12 cellular contexts compared by ENCODE assay signal in the genomic region with DNA sequence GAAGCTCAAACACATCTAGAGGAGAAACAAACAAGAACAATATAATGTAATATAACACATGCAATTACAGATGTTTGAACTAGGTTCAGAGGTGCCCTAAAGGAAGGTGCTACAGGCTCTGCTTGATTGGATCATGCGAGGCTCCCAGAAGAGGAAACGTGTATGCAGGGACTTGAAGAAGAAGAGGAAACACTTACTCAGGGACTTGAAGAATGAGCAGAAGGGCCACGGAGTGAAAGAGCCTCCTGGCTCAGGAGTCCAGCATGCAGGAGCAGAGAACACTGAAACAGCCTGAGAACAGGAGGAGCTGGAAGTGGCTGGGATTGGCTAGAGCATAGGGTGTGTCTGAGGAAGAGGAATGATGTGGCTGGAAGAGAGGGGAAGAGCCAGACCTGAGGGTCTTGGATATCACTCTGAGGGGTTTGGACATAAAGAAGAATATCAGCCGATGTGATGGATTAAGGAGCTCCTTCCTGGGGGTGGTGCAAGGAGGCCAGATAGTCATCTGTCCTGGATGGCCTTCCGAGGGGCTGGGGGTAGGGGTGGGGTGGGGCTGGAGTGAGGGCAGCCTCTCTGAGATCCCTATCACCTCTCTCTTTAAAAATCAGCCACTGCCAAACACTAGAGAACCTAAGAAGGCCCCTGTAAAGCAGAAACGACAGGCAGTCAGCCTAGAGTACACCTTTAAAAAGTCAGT. TPM values are rescaled to one million over a fixed set of nuclear protein-coding genes. Genes with fewer than 3 reads are reported as not detected.
A peak's percentile ranks its signal among the peaks of the same experiment; 100 is the strongest.
DNase-seq lines count a peak whose midpoint lies in the region; ATAC-seq and TF ChIP-seq lines count a peak whose summit lies in the region.
"Had no signal": no experiment of that assay in that cellular context is flagged by ENCODE, and none has a peak within 500 bp of the region (broad histone marks: within the 10 kb centered on the region; RNA-seq: fewer than 3 reads in every experiment).

No MANE protein-coding gene starts in this region.

- peaks cover 3% of the 10 kb centered on the region for H3K79me2 ChIP-seq in hepatocyte
- H3K79me2 ChIP-seq: parathyroid adenoma had no signal

- DNase-seq in heart right ventricle: no peak
- DNase-seq in Right ventricle myocardium inferior (ENCODE audit: missing footprints): no peak
- no peak for DNase-seq in lower lobe of right lung
- DNase-seq in upper lobe of left lung: peak in 1 of 2 donors; percentile 41
- no peak for DNase-seq in NCI-H748 (lab: John Stamatoyannopoulos, UW; ENCODE audit: unreplicated experiment)
- no peak for DNase-seq in hepatocyte (ENCODE audit: low spot score)
- DNase-seq: activated effector memory CD4-positive, alpha-beta T cell treated with anti-CD3 and anti-CD28 coated beads, Interleukin-2, amount 50 U/mL, for 16 hours; colonic mucosa; uterus had no signal

- WGBS in heart right ventricle, 2 donors: 44 to 57% methylated on average over 6 of the region's 6 CpGs
- 17 to 29% methylated on average over 6 of the region's 6 CpGs for WGBS in upper lobe of left lung, 2 donors
- WGBS in hepatocyte (ENCODE audit: low lambda C conversion rate, missing lambda C conversion rate): 47% methylated on average over 6 of the region's 6 CpGs

- H3K4me3 ChIP-seq in heart right ventricle (no peak overlapping the region), lower lobe of right lung (no peak overlapping the region), upper lobe of left lung (no peak overlapping the region), hepatocyte (no peak overlapping the region)
- H3K4me3 ChIP-seq: colonic mucosa, uterus had no signal

- TF ChIP-seq CTCF in heart right ventricle (IDR thresholded peaks at IDR 0.05) (no peak), VCaP (conservative IDR thresholded peaks at IDR 0.05) (no peak), lower lobe of right lung (IDR thresholded peaks at IDR 0.05) (no peak), upper lobe of left lung (IDR thresholded peaks at IDR 0.05) (no peak), hepatocyte (IDR thresholded peaks at IDR 0.05; ENCODE audit: poor library complexity) (no peak)

- no peaks in the 10 kb centered on the region for H3K9me2 ChIP-seq in hepatocyte (replicated peaks; ENCODE audit: insufficient read depth)

- no peaks in the 10 kb centered on the region for H3K27me3 ChIP-seq in heart right ventricle
- H3K27me3 ChIP-seq in lower lobe of right lung (ENCODE audit: low read depth): no peaks in the 10 kb centered on the region
- no peaks in the 10 kb centered on the region for H3K27me3 ChIP-seq in upper lobe of left lung
- H3K27me3 ChIP-seq in hepatocyte: no peaks in the 10 kb centered on the region
- H3K27me3 ChIP-seq: colonic mucosa, uterus had no signal

- H3K36me3 ChIP-seq in heart right ventricle: peaks cover 0 to 20% (median 0%) of the 10 kb centered on the region in 9 donors
- no peaks in the 10 kb centered on the region for H3K36me3 ChIP-seq in lower lobe of right lung
- H3K36me3 ChIP-seq in upper lobe of left lung: no peaks in the 10 kb centered on the region
- no peaks in the 10 kb centered on the region for H3K36me3 ChIP-seq in hepatocyte (replicated peaks; ENCODE audit: insufficient read depth, low read depth)
- H3K36me3 ChIP-seq: colonic mucosa, uterus had no signal

- H3K4me2 ChIP-seq in hepatocyte: no peak overlapping the region

- no peak for TF ChIP-seq POLR2A in upper lobe of left lung (IDR thresholded peaks at IDR 0.05)

- TF ChIP-seq EP300 in upper lobe of left lung (IDR thresholded peaks at IDR 0.05): no peak

- H2AFZ ChIP-seq in hepatocyte: no peak overlapping the region
- H2AFZ ChIP-seq: parathyroid adenoma had no signal

- no peaks in the 10 kb centered on the region for H4K20me1 ChIP-seq in hepatocyte (ENCODE audit: insufficient read depth, poor library complexity, severe bottlenecking)

- H3K4me1 ChIP-seq in heart right ventricle (peaks cover 25 to 82% (median 63%) of the 10 kb centered on the region in 9 donors), lower lobe of right lung (peaks cover 65% of the 10 kb centered on the region), upper lobe of left lung (peaks cover 35 to 48% (median 41%) of the 10 kb centered on the region in 4 donors), hepatocyte (ENCODE audit: insufficient read depth) (peaks cover 54% of the 10 kb centered on the region)
- H3K4me1 ChIP-seq: colonic mucosa had no signal

- peak overlapping the region in 6 of 10 donors; percentile 5 to 79 (median 36) for H3K27ac ChIP-seq in heart right ventricle
- peak overlapping the region; percentile 2; the same call in 1 of the 2 replicates for H3K27ac ChIP-seq in VCaP
- no peak overlapping the region for H3K27ac ChIP-seq in lower lobe of right lung
- H3K27ac ChIP-seq in upper lobe of left lung: peak overlapping the region in 3 of 4 donors; percentile 21 to 74 (median 60)
- no peak overlapping the region for H3K27ac ChIP-seq in hepatocyte
- H3K27ac ChIP-seq: colonic mucosa, parathyroid adenoma had no signal

- no peaks in the 10 kb centered on the region for H3K9me3 ChIP-seq in heart right ventricle
- H3K9me3 ChIP-seq in lower lobe of right lung: no peaks in the 10 kb centered on the region
- H3K9me3 ChIP-seq in upper lobe of left lung: no peaks in the 10 kb centered on the region
- H3K9me3 ChIP-seq in hepatocyte (ENCODE audit: low read depth): no peaks in the 10 kb centered on the region
- H3K9me3 ChIP-seq: colonic mucosa, uterus had no signal

- ATAC-seq in heart right ventricle (peak in 1 of 8 donors; percentile 26), Right ventricle myocardium inferior (no peak), lower lobe of right lung (peak; percentile 26 to 48), upper lobe of left lung (ENCODE audit: low FRiP score in 2 of 2) (peak in 1 of 2 donors; percentile 62), HG02759 (IDR thresholded peaks at IDR 0.05; ENCODE audit: unreplicated experiment) (no peak)

- intact Hi-C loops in heart right ventricle (cut with DNase I) (loop anchor here in 9 of 10 donors (2.0 to 10.0 kb wide), 8 partner anchors 344 to 486 kb away; no protein-coding TSS in a partner anchor), Right ventricle myocardium inferior (cut with DNase I) (no loop called here), lower lobe of right lung (cut with DNase I) (no loop called here)

RNA-seq across cellular contexts. Expression of gene FZD4, which starts 16.8 kb away (rescaled TPM):
- 10 to 100 TPM; 17.8 to 34.6 (median 23.7) TPM for total RNA-seq in heart right ventricle
- 10 to 100 TPM; 13.5 to 17.9 TPM for polyA plus RNA-seq in heart right ventricle
- 31.3 TPM for total RNA-seq in Right ventricle myocardium inferior
- 51.1 TPM for total RNA-seq in lower lobe of right lung
- 10 to 100 TPM; 24.1 to 69.2 (median 38.2) TPM for total RNA-seq in upper lobe of left lung
- total RNA-seq in hepatocyte: 17.6 and 18.9 TPM in 2 replicates
- polyA plus RNA-seq in hepatocyte: 6.8 and 7.7 TPM in 2 replicates

Comparison
In these comparisons a context has a peak if more than half of its experiments do, and no peak if none do; other contexts are left out.
1. intact Hi-C loops: an anchor here in heart right ventricle (2.0 to 10.0 kb wide); none called in Right ventricle myocardium inferior and lower lobe of right lung.
2. ATAC-seq: peak in lower lobe of right lung (2 of 2); none in Right ventricle myocardium inferior (single experiment) and HG02759 (single experiment).
3. H3K27ac ChIP-seq: peak in heart right ventricle (6 of 10), VCaP (single experiment) and upper lobe of left lung (3 of 4); none in lower lobe of right lung (single experiment) and hepatocyte (single experiment).